ENCODE assay signal across 8 cellular contexts in genomic region chr19:1825909-1826556, GRCh38. TPM values are rescaled to one million over a fixed set of nuclear protein-coding genes. Genes with fewer than 3 reads are reported as not detected.
DNase-seq lines count a peak whose midpoint lies in the region; ATAC-seq and TF ChIP-seq lines count a peak whose summit lies in the region.

No MANE protein-coding gene starts in this region.

- 19 to 26% methylated on average over 15 of the region's 15 CpGs for WGBS in lower leg skin, 2 donors

- H3K9me3 ChIP-seq in duodenal mucosa (ENCODE audit: control insufficient read depth in 1 of 2, low read length in 2 of 2): no peaks in the 10 kb centered on the region

- no peak overlapping the region for H3K9ac ChIP-seq in duodenal mucosa (ENCODE audit: low read depth in 1 of 2, low read length in 2 of 2)

- intact Hi-C loops in lower leg skin (cut with DNase I; ENCODE audit: low total_unique reads): no loop called here

- H3K4me3 ChIP-seq in duodenal mucosa (ENCODE audit: low read depth in 1 of 2, low read length in 2 of 2): no peak overlapping the region
- H3K4me3 ChIP-seq in lower leg skin (ENCODE audit: low read depth, poor library complexity, severe bottlenecking): no peak overlapping the region

- ATAC-seq in HG03521 (IDR thresholded peaks at IDR 0.05; ENCODE audit: unreplicated experiment): no peak

- H3K4me1 ChIP-seq in duodenal mucosa (ENCODE audit: control insufficient read depth in 1 of 2, insufficient read depth in 2 of 2, low read length in 2 of 2): peaks cover 5 to 6% of the 10 kb centered on the region in 2 donors

- peak overlapping the region; percentile 25 for H3K27ac ChIP-seq in duodenal mucosa (ENCODE audit: low read depth, low read length)

- peak in 1 of 3 donors; percentile 76 for TF ChIP-seq CTCF in lower leg skin (IDR thresholded peaks at IDR 0.05)

- H3K36me3 ChIP-seq in duodenal mucosa (ENCODE audit: control insufficient read depth in 1 of 2, insufficient read depth in 2 of 2, low read length in 2 of 2): peaks cover 18 to 50% of the 10 kb centered on the region in 2 donors

- TF ChIP-seq POLR2A in lower leg skin (IDR thresholded peaks at IDR 0.05): no peak

- H3K27me3 ChIP-seq in duodenal mucosa (ENCODE audit: control insufficient read depth in 1 of 2, insufficient read depth in 2 of 2, low read length in 2 of 2): no peaks in the 10 kb centered on the region

- DNase-seq in NOMO-1 (lab: John Stamatoyannopoulos, UW; ENCODE audit: unreplicated experiment in 2 of 2) (peak; percentile 26 to 37), NOMO-1 treated with dmso at 0.1 percent for 144 hours (lab: John Stamatoyannopoulos, UW; ENCODE audit: unreplicated experiment) (no peak), NCI-H2171 (lab: John Stamatoyannopoulos, UW) (peak; percentile 32), lower leg skin (ENCODE audit: low spot score in 2 of 2) (peak; percentile 41 to 94)
- DNase-seq in activated CD4-positive, alpha-beta T cell treated with anti-CD3 and anti-CD28 coated beads, Interleukin-2, amount 50 U/mL, for 48 hours: peak; percentile 78 to 83
- DNase-seq in stimulated activated CD4-positive, alpha-beta T cell treated with anti-CD3 and anti-CD28 coated beads, TNF-alpha, amount 100 ng/mL, for 48 hours (ENCODE audit: low read depth in 3 of 3): peak; percentile 43 to 72 (median 58)

RNA-seq across cellular contexts. Expression of gene ATP8B3, which starts 14.0 kb away (rescaled TPM):
- total RNA-seq in lower leg skin: 1 to 10 TPM in 1 of 4 donors, under 1 TPM in 3; 0.30 to 1.2 (median 0.66) TPM

RNA-seq across cellular contexts. Expression of gene REXO1, which starts 22.2 kb away (rescaled TPM):
- total RNA-seq in lower leg skin: 10 to 100 TPM; 32.9 to 51.1 (median 41.2) TPM

RNA-seq across cellular contexts. Expression of gene KLF16, which starts 37.3 kb away (rescaled TPM):
- total RNA-seq in lower leg skin: 10 to 100 TPM in 3 of 4 donors, 1 to 10 TPM in 1; 9.0 to 16.2 (median 13.5) TPM

RNA-seq across cellular contexts. Expression of gene ABHD17A, which starts 59.3 kb away (rescaled TPM):
- 100 to 1,000 TPM; 154 to 201 (median 186) TPM for total RNA-seq in lower leg skin
